ENCODE assay signal across 8 cellular contexts in the genomic region with DNA sequence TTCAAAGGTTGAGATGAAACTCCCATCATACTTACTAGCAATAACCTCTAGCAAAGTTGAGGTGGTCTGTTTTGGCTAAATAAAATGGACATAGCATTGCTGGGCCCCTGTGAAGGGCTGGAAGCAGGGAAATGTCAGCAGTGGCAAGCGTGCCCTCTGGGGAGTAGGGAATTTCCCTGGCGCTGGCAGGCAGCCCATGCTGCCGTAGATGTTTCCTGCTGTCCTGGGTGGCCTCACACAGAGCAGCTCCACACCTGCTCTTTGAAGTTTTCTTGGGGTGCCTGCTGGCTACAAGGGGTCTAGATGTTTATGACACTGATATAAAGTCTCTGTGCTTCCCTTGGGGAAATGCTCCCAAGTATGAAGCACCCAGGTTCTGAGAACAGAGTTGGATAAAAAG. TPM values are rescaled to one million over a fixed set of nuclear protein-coding genes. Genes with fewer than 3 reads are reported as not detected.
DNase-seq lines count a peak whose midpoint lies in the region; ATAC-seq lines count a peak whose summit lies in the region.

No MANE protein-coding gene starts in this region.

- ATAC-seq in esophagus mucosa (peak; percentile 50), HG02938 (IDR thresholded peaks at IDR 0.05; ENCODE audit: unreplicated experiment) (no peak), HG03280 (IDR thresholded peaks at IDR 0.05; ENCODE audit: unreplicated experiment) (no peak)
- peak; percentile 74 for ATAC-seq in stimulated activated naive CD8-positive, alpha-beta T cell treated with anti-CD3 and anti-CD28 coated beads, Interleukin-15, Interleukin-2, amounts not matched to agents 100 U/mL and 50 U/mL, for 24 hours

- DNase-seq in activated CD8-positive, alpha-beta memory T cell treated with anti-CD3 and anti-CD28 coated beads for 24 hours = peak; percentile 64
- DNase-seq in activated CD8-positive, alpha-beta memory T cell treated with anti-CD3 and anti-CD28 coated beads, Interleukin-2, amount 50 U/mL, for 4 hours = no peak
- DNase-seq in RPMI8226 (peak; percentile 55), HuH-7 (ENCODE audit: low spot score) (no peak)
- peak; percentile 66 for DNase-seq in stimulated activated naive CD8-positive, alpha-beta T cell treated with anti-CD3 and anti-CD28 coated beads, Interleukin-15, Interleukin-2, amounts not matched to agents 100 U/mL and 50 U/mL, for 24 hours

RNA-seq across cellular contexts. Expression of gene ADARB1, which starts 30.2 kb away (rescaled TPM):
- total RNA-seq in esophagus mucosa = 5.9 TPM

Comparison
In these comparisons a context has a peak if more than half of its experiments do, and no peak if none do; other contexts are left out.
1. DNase-seq: peak in activated CD8-positive, alpha-beta memory T cell treated with anti-CD3 and anti-CD28 coated beads for 24 hours (single experiment), RPMI8226 (single experiment) and stimulated activated naive CD8-positive, alpha-beta T cell treated with anti-CD3 and anti-CD28 coated beads, Interleukin-15, Interleukin-2, amounts not matched to agents 100 U/mL and 50 U/mL, for 24 hours (single experiment); none in activated CD8-positive, alpha-beta memory T cell treated with anti-CD3 and anti-CD28 coated beads, Interleukin-2, amount 50 U/mL, for 4 hours (single experiment) and HuH-7 (single experiment).
2. ATAC-seq: peak in esophagus mucosa (single experiment) and stimulated activated naive CD8-positive, alpha-beta T cell treated with anti-CD3 and anti-CD28 coated beads, Interleukin-15, Interleukin-2, amounts not matched to agents 100 U/mL and 50 U/mL, for 24 hours (single experiment); none in HG02938 (single experiment) and HG03280 (single experiment).